In genomic region chr16:75948441-75948840, GRCh38 we compare ENCODE assay signal across 14 cellular contexts.
DNase-seq lines count a peak whose midpoint lies in the region; TF ChIP-seq lines count a peak whose summit lies in the region.
"Had no signal": no experiment of that assay in that cellular context is flagged by ENCODE, and none has a peak within 500 bp of the region (broad histone marks: within the 10 kb centered on the region; RNA-seq: fewer than 3 reads in every experiment).

No MANE protein-coding gene starts in this region.

- DNase-seq in Ammon's horn (ENCODE audit: low spot score) (peak; percentile 26), inferior parietal cortex (ENCODE audit: extremely low spot score) (peak; percentile 70), putamen (ENCODE audit: low spot score) (peak; percentile 73), retina (no peak), ascending aorta (ENCODE audit: low spot score in 2 of 2) (no peak), NCI-H128 (lab: John Stamatoyannopoulos, UW; ENCODE audit: unreplicated experiment) (no peak)
- DNase-seq in activated CD4-positive, CD25-positive, alpha-beta regulatory T cell (lab: John Stamatoyannopoulos, UW): no peak
- DNase-seq: ACHN; CD4-positive, alpha-beta T cell; DMS79; GOT3 had no signal

- intact Hi-C loops in ascending aorta (cut with DNase I): no loop called here

- no peaks in the 10 kb centered on the region for H3K36me3 ChIP-seq in ascending aorta
- H3K36me3 ChIP-seq: HAP-1 had no signal

- H3K4me1 ChIP-seq in ascending aorta: no peaks in the 10 kb centered on the region
- H3K4me1 ChIP-seq: HAP-1 had no signal

- H3K4me3 ChIP-seq in ascending aorta: no peak overlapping the region
- H3K4me3 ChIP-seq: GM12878, HAP-1 had no signal

- H3K27ac ChIP-seq in angular gyrus (ENCODE audit: low read depth, low read length) (peak overlapping the region; percentile 97), ascending aorta (no peak overlapping the region)

- TF ChIP-seq CTCF in ascending aorta (IDR thresholded peaks at IDR 0.05): no peak

- no peaks in the 10 kb centered on the region for H3K9me3 ChIP-seq in ascending aorta
- H3K9me3 ChIP-seq: HAP-1 had no signal

- no peaks in the 10 kb centered on the region for H3K27me3 ChIP-seq in ascending aorta

Comparison
In these comparisons a context has a peak if more than half of its experiments do, and no peak if none do; other contexts are left out.
1. DNase-seq: peak in Ammon's horn (single experiment), inferior parietal cortex (single experiment) and putamen (single experiment); none in activated CD4-positive, CD25-positive, alpha-beta regulatory T cell (0 of 4), retina (single experiment), ascending aorta (0 of 2) and NCI-H128 (single experiment).